22 cellular contexts compared by ENCODE assay signal in the genomic region with DNA sequence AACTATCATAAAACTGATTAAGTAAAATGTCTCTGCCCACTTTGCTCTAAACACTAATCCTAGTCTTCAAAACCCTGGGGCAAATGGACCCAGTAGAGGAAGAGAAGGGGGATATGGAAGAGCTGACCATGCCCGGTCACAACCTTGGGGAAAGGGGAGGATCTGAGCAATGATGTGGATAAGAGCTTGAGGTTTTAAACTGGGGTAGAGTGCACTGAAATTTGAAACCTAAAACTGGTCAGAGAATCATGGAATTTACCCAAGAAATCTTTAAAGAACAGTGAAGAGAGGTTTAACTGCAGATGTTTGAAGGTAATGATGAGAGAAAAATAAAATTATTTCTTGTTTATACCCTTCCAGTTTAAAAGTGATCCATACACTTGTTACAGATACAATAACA.
DNase-seq lines count a peak whose midpoint lies in the region; ATAC-seq, FAIRE-seq and TF ChIP-seq lines count a peak whose summit lies in the region.
"Had no signal": no experiment of that assay in that cellular context is flagged by ENCODE, and none has a peak within 500 bp of the region (broad histone marks: within the 10 kb centered on the region; RNA-seq: fewer than 3 reads in every experiment).

No MANE protein-coding gene starts in this region.

- H3K14ac ChIP-seq in H1 (ENCODE audit: insufficient read length) = no peak overlapping the region

- no peak overlapping the region for H2BK20ac ChIP-seq in H1 (ENCODE audit: low read length)

- H3K4ac ChIP-seq in H1 (replicated peaks; ENCODE audit: insufficient read length, low read depth, low read length) = no peak overlapping the region

- H3K4me1 ChIP-seq in HCT116 (ENCODE audit: control insufficient read depth in 1 of 2, insufficient read depth in 2 of 2, low read length in 2 of 2) (peaks cover 4 to 5% of the 10 kb centered on the region in 2 experiments; a peak in 1 of 4 replicates), PC-3 (ENCODE audit: insufficient read depth, low read length) (peaks cover 16% of the 10 kb centered on the region), H1 (replicated peaks in 1 of 4; ENCODE audit: control insufficient read depth in 3 of 4, insufficient read depth in 4 of 4, low read length in 3 of 4) (no peaks in the 10 kb centered on the region)
- H3K4me1 ChIP-seq: BLaER1, HAP-1 had no signal

- no TSS peak for BruUV-seq in HCT116 (replicated peaks; lab: Mats Ljungman, UMichigan)
- no TSS peak for BruUV-seq in PC-3 (replicated peaks; lab: Mats Ljungman, UMichigan)

- TF ChIP-seq RAD21 in HCT116 (IDR thresholded peaks at IDR 0.05; ENCODE audit: low read depth) (no peak), H1 (IDR thresholded peaks at IDR 0.05 in 1 of 2, conservative IDR thresholded peaks at IDR 0.05 in 1 of 2; ENCODE audit: low read depth in 2 of 2, low read length in 2 of 2) (no peak)

- peak overlapping the region; percentile 52 for H2AFZ ChIP-seq in HCT116 (ENCODE audit: low read depth, low read length, poor library complexity, severe bottlenecking)
- H2AFZ ChIP-seq in PC-3 (ENCODE audit: low read length) = peak overlapping the region; percentile 52
- H2AFZ ChIP-seq in H1 (ENCODE audit: low read length) = 0 out of 2 replicates have a peak overlapping the region, but pooled peaks have one; percentile 89

- no peaks in the 10 kb centered on the region for H3K79me1 ChIP-seq in H1 (ENCODE audit: low read depth, low read length)

- no peak overlapping the region for H3K9ac ChIP-seq in HCT116 (ENCODE audit: low read length)
- no peak overlapping the region for H3K9ac ChIP-seq in PC-3 (ENCODE audit: low read length)
- H3K9ac ChIP-seq in H1 (replicated peaks in 1 of 4; ENCODE audit: extremely low read depth in 1 of 4, low read depth in 3 of 4, low read length in 3 of 4) = no peak overlapping the region
- H3K9ac ChIP-seq: BLaER1 had no signal

- H4K20me1 ChIP-seq in HCT116 (ENCODE audit: insufficient read depth) (no peaks in the 10 kb centered on the region), PC-3 (ENCODE audit: low read length) (no peaks in the 10 kb centered on the region), H1 (replicated peaks in 1 of 2; ENCODE audit: control insufficient read depth in 1 of 2, insufficient read depth in 2 of 2, low read length in 2 of 2) (no peaks in the 10 kb centered on the region)
- H4K20me1 ChIP-seq: BLaER1 had no signal

- POLR2A ChIA-PET in HCT116 (lab: Charles Lee) = no interaction called here
- POLR2A ChIA-PET in PC-3 (lab: Charles Lee; ENCODE audit: unreplicated experiment) = no interaction called here
- POLR2A ChIA-PET in H1 (lab: Charles Lee; ENCODE audit: partially characterized antibody) = no interaction called here

- no peak for TF ChIP-seq POLR2A in HCT116 (IDR thresholded peaks at IDR 0.05; ENCODE audit: borderline replicate concordance, extremely low read depth, insufficient read depth, insufficient read length)
- no peak for TF ChIP-seq POLR2A in H1 (IDR thresholded peaks at IDR 0.05; ENCODE audit: control extremely low read depth in 1 of 2, low read depth in 2 of 2, low read length in 2 of 2)

- no peaks in the 10 kb centered on the region for H3K23me2 ChIP-seq in H1 (ENCODE audit: low read depth, low read length)

- no peak overlapping the region for H3K27ac ChIP-seq in HCT116 (ENCODE audit: low read depth, low read length)
- peak overlapping the region; percentile 9; the same call in 1 of the 2 replicates for H3K27ac ChIP-seq in PC-3 (ENCODE audit: low read length)
- no peak overlapping the region for H3K27ac ChIP-seq in H1 (ENCODE audit: low read depth, low read length)
- H3K27ac ChIP-seq: BLaER1, HL-60 had no signal

- no peaks in the 10 kb centered on the region for H3F3A ChIP-seq in PC-3 (ENCODE audit: low read length, unreplicated experiment)

- H2BK12ac ChIP-seq in H1 (ENCODE audit: low read depth, low read length) = no peak overlapping the region

- FAIRE-seq in H1 (lab: Jason Lieb, UNC) = no peak
- FAIRE-seq: GM12878, GM19239, HTR-8/SVneo had no signal

- H2BK15ac ChIP-seq in H1 (ENCODE audit: low read length) = no peak overlapping the region

- no peak overlapping the region for H3K56ac ChIP-seq in H1 (replicated peaks; ENCODE audit: insufficient read length, low read depth, low read length)

- H3K4me3 ChIP-seq in HCT116 (replicated peaks in 1 of 2; ENCODE audit: low read depth in 1 of 2, low read length in 2 of 2) (no peak overlapping the region), PC-3 (ENCODE audit: low read length) (no peak overlapping the region), H1 (ENCODE audit: extremely low read depth in 1 of 4, insufficient read depth in 2 of 4, low read depth in 3 of 4, low read length in 4 of 4) (no peak overlapping the region)
- H3K4me3 ChIP-seq: BLaER1, GM12878, HAP-1 had no signal

- H3K23ac ChIP-seq in H1 (ENCODE audit: insufficient read length) = no peak overlapping the region

- H3K9me2 ChIP-seq in HCT116 (ENCODE audit: insufficient read depth) (0 out of 2 replicates have a peak, but pooled peaks cover 4% of the 10 kb centered on the region), PC-3 (replicated peaks; ENCODE audit: low read length) (no peaks in the 10 kb centered on the region)

- no peak overlapping the region for H3K4me2 ChIP-seq in HCT116 (ENCODE audit: low read length)
- H3K4me2 ChIP-seq in PC-3 (ENCODE audit: low read length) = peak overlapping the region; percentile 27
- no peak overlapping the region for H3K4me2 ChIP-seq in H1 (ENCODE audit: insufficient read depth in 1 of 2, low read depth in 2 of 2, low read length in 2 of 2)
- H3K4me2 ChIP-seq: BLaER1 had no signal

- DNase-seq in HCT116 (ENCODE audit: low read depth, low spot score) = no peak
- DNase-seq in PC-3 = peak; percentile 53
- no peak for DNase-seq in H1 (ENCODE audit: low read depth in 1 of 2, low spot score in 2 of 2)
- peak; percentile 4 for DNase-seq in renal cortical epithelial cell (ENCODE audit: low read depth)
- DNase-seq in UCSD-AML1 (lab: John Stamatoyannopoulos, UW; ENCODE audit: unreplicated experiment) = no peak
- no peak for DNase-seq in COR-L47 (lab: John Stamatoyannopoulos, UW)
- DNase-seq: 8988T; Calu3; CD4-positive, alpha-beta memory T cell; DMS 273 treated with DMSO at 0.1 percent for 48 hours; DMS53; DND-41; EL; HFFc6; IMR-90 had no signal

- no peak for TF ChIP-seq EP300 in H1 (IDR thresholded peaks at IDR 0.05; ENCODE audit: borderline replicate concordance in 1 of 2, low read depth in 2 of 2, low read length in 2 of 2)

- H4K91ac ChIP-seq in H1 (replicated peaks; ENCODE audit: insufficient read length, low read length) = no peak overlapping the region

- H4K5ac ChIP-seq in H1 (ENCODE audit: insufficient read length, low read depth, low read length) = no peak overlapping the region

- no peaks in the 10 kb centered on the region for H3K9me3 ChIP-seq in HCT116 (ENCODE audit: control insufficient read depth in 1 of 2, insufficient read depth in 1 of 2, low read depth in 1 of 2, low read length in 2 of 2)
- H3K9me3 ChIP-seq in PC-3 (ENCODE audit: low read length) = no peaks in the 10 kb centered on the region
- H3K9me3 ChIP-seq in H1 (ENCODE audit: insufficient read depth in 2 of 2, low read depth in 1 of 2, low read length in 1 of 2) = 0 out of 4 replicates have a peak, but pooled peaks cover 0 to 2% of the 10 kb centered on the region in 2 experiments
- H3K9me3 ChIP-seq: BLaER1, HAP-1 had no signal

- H3K18ac ChIP-seq in H1 (ENCODE audit: extremely low read depth, low read length) = no peak overlapping the region

- no peak overlapping the region for H2AK5ac ChIP-seq in H1 (ENCODE audit: low read depth, low read length)

- no peak overlapping the region for H2BK5ac ChIP-seq in H1 (ENCODE audit: low read depth, low read length)

- intact Hi-C loops in HCT116 (cut with micrococcal nuclease) (no loop called here), PC-3 (cut with micrococcal nuclease) (no loop called here)

- H3K36me3 ChIP-seq in HCT116 (ENCODE audit: control insufficient read depth in 1 of 2, insufficient read depth in 2 of 2, low read length in 2 of 2) = no peaks in the 10 kb centered on the region
- H3K36me3 ChIP-seq in PC-3 (ENCODE audit: low read depth, low read length) = no peaks in the 10 kb centered on the region
- H3K36me3 ChIP-seq in H1 (ENCODE audit: control insufficient read depth in 2 of 4, insufficient read depth in 4 of 4, low read length in 3 of 4) = no peaks in the 10 kb centered on the region
- H3K36me3 ChIP-seq: BLaER1, HAP-1 had no signal

- no peak overlapping the region for H4K8ac ChIP-seq in H1 (ENCODE audit: extremely low read depth, insufficient read depth, low read length)

- no peak overlapping the region for H2BK120ac ChIP-seq in H1 (replicated peaks; ENCODE audit: low read depth, low read length)

- RAD21 ChIA-PET in HCT116 (lab: Charles Lee; ENCODE audit: low non-redundant PET in 1 of 2, low total read pairs in 2 of 2, uncharacterized antibody in 2 of 2, unreplicated experiment in 2 of 2) = no interaction called here

- TF ChIP-seq CTCF in HCT116 (IDR thresholded peaks at IDR 0.05 in 2 of 3, conservative IDR thresholded peaks at IDR 0.05 in 1 of 3; ENCODE audit: borderline replicate concordance in 1 of 3, insufficient read depth in 1 of 3, low read depth in 2 of 3, low read length in 2 of 3) = no peak
- no peak for TF ChIP-seq CTCF in PC-3 (conservative IDR thresholded peaks at IDR 0.05; ENCODE audit: low read depth, low read length)
- TF ChIP-seq CTCF in H1 (IDR thresholded peaks at IDR 0.05; ENCODE audit: control extremely low read depth in 1 of 3, insufficient read depth in 1 of 3, low read depth in 1 of 3, low read length in 3 of 3) = no peak

- H3K27me3 ChIP-seq in HCT116 (ENCODE audit: insufficient read depth, low read length) (no peaks in the 10 kb centered on the region), PC-3 (ENCODE audit: low read length) (no peaks in the 10 kb centered on the region), H1 (replicated peaks in 1 of 4; ENCODE audit: control insufficient read depth in 3 of 4, extremely low read depth in 1 of 4, insufficient read depth in 3 of 4, low read length in 3 of 4) (no peaks in the 10 kb centered on the region)
- H3K27me3 ChIP-seq: BLaER1 had no signal

- CTCF ChIA-PET in HCT116 (lab: Charles Lee) = interaction anchor here (0.6 kb wide), 1 partner anchor 17 kb away, joined by 3 read pairs; no protein-coding TSS in a partner anchor
- CTCF ChIA-PET in PC-3 (lab: Charles Lee) = interaction anchor here (0.6 kb wide), 1 partner anchor 723 kb away, joined by 3 read pairs; no protein-coding TSS in a partner anchor
- CTCF ChIA-PET in H1 (lab: Charles Lee; ENCODE audit: partially characterized antibody) = interaction anchor here (0.6 to 1.8 kb wide), 3 partner anchors 11 to 28 kb away, joined by 3 to 10 read pairs (median 4); no protein-coding TSS in a partner anchor

- no peak for ATAC-seq in HCT116
- peak; percentile 84 for ATAC-seq in PC-3
- ATAC-seq in GM18498 (IDR thresholded peaks at IDR 0.05; ENCODE audit: unreplicated experiment) = no peak
- ATAC-seq: GM12878 had no signal

- WGBS in H1 (ENCODE audit: extremely low coverage in 1 of 2, insufficient coverage in 1 of 2, insufficient read length in 1 of 2, insufficient replicate concordance in 2 of 2, low coverage in 1 of 2, low lambda C conversion rate in 2 of 2, missing lambda C conversion rate in 1 of 2), 2 experiments = 100% methylated on average over 1 of the region's 1 CpG; no CpG with 5 or more reads in 1 of the 2 experiments

- H3K79me2 ChIP-seq in HCT116 (ENCODE audit: insufficient read depth, low read length) = no peaks in the 10 kb centered on the region
- no peaks in the 10 kb centered on the region for H3K79me2 ChIP-seq in PC-3 (ENCODE audit: low read length)
- H3K79me2 ChIP-seq in H1 (ENCODE audit: control insufficient read depth in 1 of 2, insufficient read depth in 2 of 2, low read length in 2 of 2) = no peaks in the 10 kb centered on the region

Comparison
In these comparisons a context has a peak if more than half of its experiments do, and no peak if none do; other contexts are left out.
1. DNase-seq: peak in PC-3 (single experiment) and renal cortical epithelial cell (single experiment); none in HCT116 (single experiment), H1 (0 of 2), UCSD-AML1 (single experiment) and COR-L47 (single experiment).
2. Peak in every context shown above with its lines, with median percentiles within 50 percentile points of each other: H2AFZ ChIP-seq.